ENCODE assay signal across 18 cellular contexts in genomic region chrX:70026851-70027200, GRCh38. TPM values are rescaled to one million over a fixed set of nuclear protein-coding genes. Genes with fewer than 3 reads are reported as not detected.
A peak's percentile ranks its signal among the peaks of the same experiment; 100 is the strongest.
DNase-seq lines count a peak whose midpoint lies in the region; ATAC-seq, FAIRE-seq and TF ChIP-seq lines count a peak whose summit lies in the region.
"Had no signal": no experiment of that assay in that cellular context is flagged by ENCODE, and none has a peak within 500 bp of the region (broad histone marks: within the 10 kb centered on the region; RNA-seq: fewer than 3 reads in every experiment).

No MANE protein-coding gene starts in this region.

- POLR2A ChIA-PET in HepG2 (lab: Yijun Ruan, JAX) = no interaction called here

- ATAC-seq in HepG2 (no peak), HG02623 (IDR thresholded peaks at IDR 0.05; ENCODE audit: unreplicated experiment) (no peak), GM18873 (IDR thresholded peaks at IDR 0.05; ENCODE audit: low FRiP score, unreplicated experiment) (no peak), HG02571 (IDR thresholded peaks at IDR 0.05; ENCODE audit: unreplicated experiment) (no peak)
- ATAC-seq: A549 had no signal

- no peaks in the 10 kb centered on the region for H3K79me2 ChIP-seq in HepG2 (ENCODE audit: insufficient read depth, low read length)

- no peak for FAIRE-seq in HepG2 (lab: Jason Lieb, UNC)
- FAIRE-seq: A549, H1 had no signal

- no peak for TF ChIP-seq POLR2A in HepG2 (IDR thresholded peaks at IDR 0.05; ENCODE audit: insufficient read depth in 1 of 2, low read depth in 2 of 2, low read length in 2 of 2)

- TF ChIP-seq RAD21 in liver (IDR thresholded peaks at IDR 0.05) (no peak), HepG2 (CRISPR knock-in tag; IDR thresholded peaks at IDR 0.05) (no peak)

- no peak for TF ChIP-seq EP300 in HepG2 (IDR thresholded peaks at IDR 0.05; ENCODE audit: low read depth in 2 of 2, low read length in 2 of 2)
- no peak for TF ChIP-seq EP300 in HepG2 (CRISPR knock-in tag; IDR thresholded peaks at IDR 0.05; ENCODE audit: borderline replicate concordance)

- no peak overlapping the region for H3K9ac ChIP-seq in liver (ENCODE audit: low read depth in 1 of 2, low read length in 2 of 2)
- H3K9ac ChIP-seq in HepG2 (ENCODE audit: insufficient read depth, low read depth, low read length) = no peak overlapping the region

- no peak overlapping the region for H3K4me3 ChIP-seq in liver (ENCODE audit: low read depth in 1 of 3, low read length in 3 of 3)
- H3K4me3 ChIP-seq in HepG2 (replicated peaks in 1 of 3; ENCODE audit: insufficient read depth in 1 of 3, low read depth in 2 of 3, low read length in 3 of 3) = no peak overlapping the region
- H3K4me3 ChIP-seq in brain microvascular endothelial cell (ENCODE audit: low read depth, low read length) = no peak overlapping the region
- H3K4me3 ChIP-seq in fibroblast of villous mesenchyme (ENCODE audit: low read depth, low read length) = no peak overlapping the region
- H3K4me3 ChIP-seq: A549, HAP-1 had no signal

- WGBS in liver = 65% methylated on average over 4 of the region's 4 CpGs
- WGBS in HepG2 (ENCODE audit: low lambda C conversion rate) = 68% methylated on average over 4 of the region's 4 CpGs

- intact Hi-C loops in HepG2 (cut with micrococcal nuclease; ENCODE audit: unreplicated experiment) = no loop called here

- H3K4me2 ChIP-seq in HepG2 (ENCODE audit: low read depth, low read length) = no peak overlapping the region
- H3K4me2 ChIP-seq: A549 had no signal

- in situ Hi-C loops in HepG2 (cut with HindIII; ENCODE audit: extremely low pct_ligation_motif_present, low pct_unique_long_range_greater_than_20kb) = no loop called here
- in situ Hi-C loops in brain microvascular endothelial cell (cut with HindIII; ENCODE audit: low pct_ligation_motif_present, low sequenced_read_pairs) = no loop called here

- BruUV-seq in HepG2 (replicated peaks; lab: Mats Ljungman, UMichigan) = no TSS peak

- no peaks in the 10 kb centered on the region for H3K9me3 ChIP-seq in liver (ENCODE audit: control insufficient read depth in 4 of 4, low read length in 3 of 4)
- H3K9me3 ChIP-seq in HepG2 (ENCODE audit: low read length) = no peaks in the 10 kb centered on the region
- H3K9me3 ChIP-seq: A549, BE2C, Caco-2, HAP-1 had no signal

- CTCF ChIA-PET in HepG2 (lab: Yijun Ruan, JAX; ENCODE audit: low intra/inter-chr PET ratio, low total read pairs) = no interaction called here

- H4K20me1 ChIP-seq in HepG2 (ENCODE audit: insufficient read depth, low read length) = no peaks in the 10 kb centered on the region

- no peak overlapping the region for H3K27ac ChIP-seq in liver (ENCODE audit: low read depth in 1 of 2, low read length in 2 of 2)
- no peak overlapping the region for H3K27ac ChIP-seq in HepG2 (ENCODE audit: extremely low read length, insufficient read depth, low read length)
- H3K27ac ChIP-seq in brain microvascular endothelial cell = peak overlapping the region; percentile 25
- H3K27ac ChIP-seq: A549, C4-2B had no signal

- H3K4me1 ChIP-seq in liver (ENCODE audit: control insufficient read depth in 4 of 4, insufficient read depth in 4 of 4, low read length in 3 of 4) = peaks cover 0 to 4% (median under 1%) of the 10 kb centered on the region in 4 donors
- H3K4me1 ChIP-seq in HepG2 (ENCODE audit: insufficient read depth, low read length) = no peaks in the 10 kb centered on the region
- H3K4me1 ChIP-seq: BE2C, Caco-2, HAP-1 had no signal

- DNase-seq in HepG2 (ENCODE audit: low spot score) (no peak), brain microvascular endothelial cell (no peak), fibroblast of villous mesenchyme (ENCODE audit: low read depth) (peak; percentile 7), pulmonary artery endothelial cell (ENCODE audit: low read depth, low spot score) (peak; percentile 30)
- DNase-seq: BE2C; Caco-2; CD8-positive, alpha-beta memory T cell; DMS53; GF-D8 had no signal

- H3K27me3 ChIP-seq in liver (ENCODE audit: control insufficient read depth in 4 of 4, insufficient read depth in 4 of 4, low read length in 3 of 4) (no peaks in the 10 kb centered on the region), HepG2 (ENCODE audit: control insufficient read depth in 1 of 2, insufficient read depth in 2 of 2, low read length in 2 of 2) (no peaks in the 10 kb centered on the region), brain microvascular endothelial cell (replicated peaks) (no peaks in the 10 kb centered on the region)
- H3K27me3 ChIP-seq: BE2C had no signal

- TF ChIP-seq CTCF in liver (IDR thresholded peaks at IDR 0.05; ENCODE audit: low read depth, low read length, missing input control) (no peak), HepG2 (CRISPR knock-in tag; IDR thresholded peaks at IDR 0.05) (no peak), brain microvascular endothelial cell (IDR thresholded peaks at IDR 0.05; ENCODE audit: low read depth, low read length, missing control alignments) (no peak), fibroblast of villous mesenchyme (IDR thresholded peaks at IDR 0.05; ENCODE audit: insufficient read depth, low read depth, low read length) (no peak)

- no peak overlapping the region for H2AFZ ChIP-seq in HepG2 (ENCODE audit: low read length)

- no peaks in the 10 kb centered on the region for H3K36me3 ChIP-seq in liver (ENCODE audit: control insufficient read depth in 4 of 4, insufficient read depth in 3 of 4, low read depth in 1 of 4, low read length in 3 of 4)
- H3K36me3 ChIP-seq in HepG2 (replicated peaks in 1 of 2; ENCODE audit: control insufficient read depth in 1 of 2, insufficient read depth in 2 of 2, low read length in 2 of 2) = no peaks in the 10 kb centered on the region
- no peaks in the 10 kb centered on the region for H3K36me3 ChIP-seq in brain microvascular endothelial cell (replicated peaks)
- H3K36me3 ChIP-seq: BE2C, HAP-1 had no signal

TF ChIP-seq in HepG2, 621 proteins besides CTCF, POLR2A, EP300 and RAD21:
- no peak for TF ChIP-seq ZNF10 (CRISPR knock-in tag; IDR thresholded peaks at IDR 0.05; ENCODE audit: borderline replicate concordance, low read depth)
- no peak for TF ChIP-seq HMG20A (CRISPR knock-in tag; IDR thresholded peaks at IDR 0.05; ENCODE audit: borderline replicate concordance)

RNA-seq across cellular contexts. Expression of gene AWAT2, which starts 22.9 kb away (rescaled TPM):
- total RNA-seq in liver = not detected
- not detected for polyA plus RNA-seq in liver
- total RNA-seq in HepG2 (2016; rRNA removed; fragmentation: Illumina TruSeq; extraction: Trizol) = not detected in 2 replicates
- not detected in 2 replicates for total RNA-seq in HepG2 (2016; cell fraction: cytosol; rRNA removed; fragmentation: Illumina TruSeq; extraction: Trizol; ENCODE audit: low read depth)
- not detected in 2 replicates for total RNA-seq in HepG2 (2016; cell fraction: insoluble cytoplasmic fraction; rRNA removed; fragmentation: Illumina TruSeq; extraction: Trizol)
- not detected in 2 replicates for total RNA-seq in HepG2 (2016; cell fraction: membrane; rRNA removed; fragmentation: Illumina TruSeq; extraction: Trizol)
- total RNA-seq in HepG2 (2016; cell fraction: nucleus; rRNA removed; fragmentation: Illumina TruSeq; extraction: Trizol) = not detected in 2 replicates
- polyA plus RNA-seq in HepG2 (2011; rRNA removed) = not detected in 2 replicates
- polyA plus RNA-seq in HepG2 (2011; cell fraction: cytosol; rRNA removed) = not detected in 2 replicates
- not detected in 2 replicates for polyA plus RNA-seq in HepG2 (2011; cell fraction: nucleus; rRNA removed)
- polyA plus RNA-seq in HepG2 (2012) = not detected in 2 replicates
- polyA plus RNA-seq in HepG2 (2016; cell fraction: cytosol; fragmentation: Illumina TruSeq; extraction: Trizol; ENCODE audit: low read depth) = not detected in 2 replicates
- polyA plus RNA-seq in HepG2 (2016; cell fraction: insoluble cytoplasmic fraction; fragmentation: Illumina TruSeq; extraction: Trizol; ENCODE audit: low read depth) = not detected in 2 replicates
- not detected in 2 replicates for polyA plus RNA-seq in HepG2 (2016; cell fraction: membrane; fragmentation: Illumina TruSeq; extraction: Trizol; ENCODE audit: low read depth)
- polyA plus RNA-seq in HepG2 (2016; cell fraction: nucleus; fragmentation: Illumina TruSeq; extraction: Trizol; ENCODE audit: insufficient read depth, low read depth) = not detected in 2 replicates
- not detected in 2 replicates for polyA minus RNA-seq in HepG2 (2011; rRNA and poly(A)+ RNA removed; ENCODE audit: low replicate concordance)
- not detected in 2 replicates for polyA minus RNA-seq in HepG2 (2011; cell fraction: cytosol; rRNA and poly(A)+ RNA removed)
- polyA minus RNA-seq in HepG2 (2011; cell fraction: nucleus; rRNA and poly(A)+ RNA removed) = not detected in 2 replicates
- total RNA-seq in fibroblast of villous mesenchyme = not detected in 2 replicates
- total RNA-seq in pulmonary artery endothelial cell = 0.07 and 0.18 TPM in 2 replicates
- total RNA-seq: Caco-2; CD8-positive, alpha-beta memory T cell; H1 had no signal
- polyA plus RNA-seq: A549; AG04450; CD8-positive, alpha-beta memory T cell; H1 had no signal

RNA-seq across cellular contexts. Expression of gene OTUD6A, which starts 35.4 kb away (rescaled TPM):
- total RNA-seq in liver (not detected), HepG2 (2016; rRNA removed; fragmentation: Illumina TruSeq; extraction: Trizol) (not detected in 2 replicates), fibroblast of villous mesenchyme (not detected in 2 replicates), pulmonary artery endothelial cell (not detected in 2 replicates)
- polyA plus RNA-seq in liver (not detected), HepG2 (2011; rRNA removed) (not detected in 2 replicates)
- total RNA-seq in HepG2 (2016; cell fraction: cytosol; rRNA removed; fragmentation: Illumina TruSeq; extraction: Trizol; ENCODE audit: low read depth) = not detected in 2 replicates
- total RNA-seq in HepG2 (2016; cell fraction: insoluble cytoplasmic fraction; rRNA removed; fragmentation: Illumina TruSeq; extraction: Trizol) = not detected in 2 replicates
- total RNA-seq in HepG2 (2016; cell fraction: membrane; rRNA removed; fragmentation: Illumina TruSeq; extraction: Trizol) = not detected in 2 replicates
- total RNA-seq in HepG2 (2016; cell fraction: nucleus; rRNA removed; fragmentation: Illumina TruSeq; extraction: Trizol) = not detected in 2 replicates
- not detected in 2 replicates for polyA plus RNA-seq in HepG2 (2011; cell fraction: cytosol; rRNA removed)
- polyA plus RNA-seq in HepG2 (2011; cell fraction: nucleus; rRNA removed) = not detected in 2 replicates
- not detected in 2 replicates for polyA plus RNA-seq in HepG2 (2012)
- polyA plus RNA-seq in HepG2 (2016; cell fraction: cytosol; fragmentation: Illumina TruSeq; extraction: Trizol; ENCODE audit: low read depth) = not detected in 2 replicates
- polyA plus RNA-seq in HepG2 (2016; cell fraction: insoluble cytoplasmic fraction; fragmentation: Illumina TruSeq; extraction: Trizol; ENCODE audit: low read depth) = not detected in 2 replicates
- polyA plus RNA-seq in HepG2 (2016; cell fraction: membrane; fragmentation: Illumina TruSeq; extraction: Trizol; ENCODE audit: low read depth) = not detected in 2 replicates
- polyA plus RNA-seq in HepG2 (2016; cell fraction: nucleus; fragmentation: Illumina TruSeq; extraction: Trizol; ENCODE audit: insufficient read depth, low read depth) = not detected in 2 replicates
- polyA minus RNA-seq in HepG2 (2011; rRNA and poly(A)+ RNA removed; ENCODE audit: low replicate concordance) = not detected in 2 replicates
- polyA minus RNA-seq in HepG2 (2011; cell fraction: cytosol; rRNA and poly(A)+ RNA removed) = not detected in 2 replicates
- not detected in 2 replicates for polyA minus RNA-seq in HepG2 (2011; cell fraction: nucleus; rRNA and poly(A)+ RNA removed)
- total RNA-seq: Caco-2; CD8-positive, alpha-beta memory T cell had no signal
- polyA plus RNA-seq: A549; AG04450; CD8-positive, alpha-beta memory T cell had no signal

Comparison
In these comparisons a context has a peak if more than half of its experiments do, and no peak if none do; other contexts are left out.
1. DNase-seq: peak in fibroblast of villous mesenchyme (single experiment) and pulmonary artery endothelial cell (single experiment); none in HepG2 (single experiment) and brain microvascular endothelial cell (single experiment).